In genomic region chr12:110248096-110248447, GRCh38 we compare ENCODE assay signal across 15 cellular contexts. TPM values are rescaled to one million over a fixed set of nuclear protein-coding genes. Genes with fewer than 3 reads are reported as not detected.
DNase-seq lines count a peak whose midpoint lies in the region; ATAC-seq and TF ChIP-seq lines count a peak whose summit lies in the region.
"Had no signal": no experiment of that assay in that cellular context is flagged by ENCODE, and none has a peak within 500 bp of the region (broad histone marks: within the 10 kb centered on the region; RNA-seq: fewer than 3 reads in every experiment).

No MANE protein-coding gene starts in this region.

- peak overlapping the region; percentile 39; the same call in 1 of the 2 replicates for H3K4me3 ChIP-seq in PC-3 (ENCODE audit: low read length)
- H3K4me3 ChIP-seq in duodenal mucosa (ENCODE audit: low read depth in 1 of 2, low read length in 2 of 2): peak overlapping the region; percentile 2 to 23
- H3K4me3 ChIP-seq in mesenchymal stem cell (ENCODE audit: insufficient read depth in 1 of 2, low read depth in 1 of 2, low read length in 2 of 2): no peak overlapping the region
- H3K4me3 ChIP-seq in testis: no peak overlapping the region
- H3K4me3 ChIP-seq in uterus: no peak overlapping the region
- H3K4me3 ChIP-seq: GM12878 had no signal

- peak overlapping the region; percentile 71 for H2AK5ac ChIP-seq in mesenchymal stem cell (ENCODE audit: low read length, severe bottlenecking)

- TF ChIP-seq CTCF in PC-3 (conservative IDR thresholded peaks at IDR 0.05; ENCODE audit: low read depth, low read length) (no peak), testis (IDR thresholded peaks at IDR 0.05) (no peak), uterus (IDR thresholded peaks at IDR 0.05) (no peak)

- H3K36me3 ChIP-seq in PC-3 (ENCODE audit: low read depth, low read length) (no peaks in the 10 kb centered on the region), duodenal mucosa (ENCODE audit: control insufficient read depth in 1 of 2, insufficient read depth in 2 of 2, low read length in 2 of 2) (no peaks in the 10 kb centered on the region), mesenchymal stem cell (ENCODE audit: control insufficient read depth in 1 of 2, insufficient read depth in 2 of 2, low read depth in 1 of 2, low read length in 2 of 2) (peaks cover 3 to 6% of the 10 kb centered on the region in 2 experiments), testis (ENCODE audit: low read depth, missing control alignments) (no peaks in the 10 kb centered on the region), uterus (no peaks in the 10 kb centered on the region)
- H3K36me3 ChIP-seq: BE2C had no signal

- H3K79me2 ChIP-seq in PC-3 (ENCODE audit: low read length): no peaks in the 10 kb centered on the region

- H4K91ac ChIP-seq in mesenchymal stem cell (ENCODE audit: low read length): no peak overlapping the region

- peak overlapping the region; percentile 84 for H3K27ac ChIP-seq in PC-3 (ENCODE audit: low read length)
- peak overlapping the region; percentile 86 for H3K27ac ChIP-seq in duodenal mucosa (ENCODE audit: low read depth, low read length)
- peak overlapping the region; percentile 93 for H3K27ac ChIP-seq in mesenchymal stem cell (ENCODE audit: low read length, poor library complexity, severe bottlenecking)
- H3K27ac ChIP-seq in testis: peak overlapping the region; percentile 64 to 74
- H3K27ac ChIP-seq in uterus: no peak overlapping the region

- H2BK120ac ChIP-seq in mesenchymal stem cell (ENCODE audit: low read depth, low read length): peak overlapping the region; percentile 6

- H3K23ac ChIP-seq in mesenchymal stem cell (ENCODE audit: low read length in 2 of 2): no peak overlapping the region

- ATAC-seq in PC-3 (peak; percentile 7; the same call in 1 of the 2 replicates), HG02840 (IDR thresholded peaks at IDR 0.05; ENCODE audit: low FRiP score, unreplicated experiment) (no peak), HG02642 (IDR thresholded peaks at IDR 0.05; ENCODE audit: poor library complexity, unreplicated experiment) (no peak)
- ATAC-seq: GM12878, T-helper 17 cell had no signal

- H3K79me1 ChIP-seq in mesenchymal stem cell (replicated peaks; ENCODE audit: low read length, poor library complexity, severe bottlenecking): peaks cover 4% of the 10 kb centered on the region

- peak overlapping the region; percentile 57 for H2BK5ac ChIP-seq in mesenchymal stem cell (ENCODE audit: low read depth, low read length, poor library complexity, severe bottlenecking)

- DNase-seq in PC-3 (no peak), mesenchymal stem cell (no peak), testis (no peak), uterus (no peak)
- DNase-seq in activated naive CD4-positive, alpha-beta T cell treated with anti-CD3 and anti-CD28 coated beads, Interleukin-2, amount 50 U/mL, for 16 hours: no peak
- DNase-seq: activated CD4-positive, CD25-positive, alpha-beta regulatory T cell treated with anti-CD3 and anti-CD28 coated beads, Interleukin-2, amount 50 U/mL, for 72 hours; DND-41; foreskin melanocyte; NCI-H446; T-helper 17 cell had no signal

- H3K27me3 ChIP-seq in PC-3 (ENCODE audit: low read length): no peaks in the 10 kb centered on the region
- no peaks in the 10 kb centered on the region for H3K27me3 ChIP-seq in duodenal mucosa (ENCODE audit: control insufficient read depth in 1 of 2, insufficient read depth in 2 of 2, low read length in 2 of 2)
- H3K27me3 ChIP-seq in mesenchymal stem cell (ENCODE audit: control insufficient read depth in 1 of 2, insufficient read depth in 1 of 2, low read length in 2 of 2): no peaks in the 10 kb centered on the region
- no peaks in the 10 kb centered on the region for H3K27me3 ChIP-seq in testis
- no peaks in the 10 kb centered on the region for H3K27me3 ChIP-seq in uterus
- H3K27me3 ChIP-seq: BE2C had no signal

- intact Hi-C loops in PC-3 (cut with micrococcal nuclease) (no loop called here), testis (cut with DNase I; ENCODE audit: low total_unique reads) (no loop called here), uterus (cut with DNase I; ENCODE audit: low total_unique reads) (no loop called here)

- H3K9me3 ChIP-seq in PC-3 (ENCODE audit: low read length) (no peaks in the 10 kb centered on the region), duodenal mucosa (ENCODE audit: control insufficient read depth in 1 of 2, low read length in 2 of 2) (no peaks in the 10 kb centered on the region), mesenchymal stem cell (ENCODE audit: control insufficient read depth, low read length) (no peaks in the 10 kb centered on the region), testis (no peaks in the 10 kb centered on the region), uterus (no peaks in the 10 kb centered on the region)
- H3K9me3 ChIP-seq: BE2C had no signal

- no peaks in the 10 kb centered on the region for H3K9me2 ChIP-seq in PC-3 (replicated peaks; ENCODE audit: low read length)

- WGBS in mesenchymal stem cell: 94% methylated on average over 4 of the region's 4 CpGs
- 93 to 97% methylated on average over 4 of the region's 4 CpGs for WGBS in testis, 2 donors

- CTCF ChIA-PET in PC-3 (lab: Charles Lee): interaction anchor here (0.6 to 0.9 kb wide), 3 partner anchors 24 to 32 kb away, joined by 3 to 4 read pairs (median 3); no protein-coding TSS in a partner anchor

- no TSS peak for BruUV-seq in PC-3 (replicated peaks; lab: Mats Ljungman, UMichigan)

- peak overlapping the region; percentile 68 for H3K4me2 ChIP-seq in PC-3 (ENCODE audit: low read length)
- peak overlapping the region; percentile 57 for H3K4me2 ChIP-seq in mesenchymal stem cell (ENCODE audit: low read length, poor library complexity, severe bottlenecking)

- no peaks in the 10 kb centered on the region for H3F3A ChIP-seq in PC-3 (ENCODE audit: low read length, unreplicated experiment)

- peak overlapping the region in 1 of 2 experiments; percentile 88 for H3K18ac ChIP-seq in mesenchymal stem cell (ENCODE audit: low read depth in 1 of 2, low read length in 2 of 2)

- H3K4me1 ChIP-seq in PC-3 (ENCODE audit: insufficient read depth, low read length): peaks cover 36% of the 10 kb centered on the region
- peaks cover 55 to 56% of the 10 kb centered on the region in 2 donors for H3K4me1 ChIP-seq in duodenal mucosa (ENCODE audit: control insufficient read depth in 1 of 2, insufficient read depth in 2 of 2, low read length in 2 of 2)
- peaks cover 40% of the 10 kb centered on the region for H3K4me1 ChIP-seq in mesenchymal stem cell (ENCODE audit: control insufficient read depth, insufficient read depth, low read depth, low read length)
- H3K4me1 ChIP-seq in testis: peaks cover 31% of the 10 kb centered on the region
- H3K4me1 ChIP-seq in uterus: no peaks in the 10 kb centered on the region

- H3K9ac ChIP-seq in PC-3 (ENCODE audit: low read length) (peak overlapping the region; percentile 57), duodenal mucosa (ENCODE audit: low read depth in 1 of 2, low read length in 2 of 2) (peak overlapping the region; percentile 53 to 60), mesenchymal stem cell (ENCODE audit: low read length) (no peak overlapping the region)

- peak overlapping the region in 1 of 2 experiments; percentile 40 for H3K4ac ChIP-seq in mesenchymal stem cell (ENCODE audit: low read depth in 1 of 2, low read length in 2 of 2)

- H2BK15ac ChIP-seq in mesenchymal stem cell (ENCODE audit: low read depth, poor library complexity, severe bottlenecking): no peak overlapping the region

- TF ChIP-seq POLR2A in testis (IDR thresholded peaks at IDR 0.05): no peak
- no peak for TF ChIP-seq POLR2A in uterus (IDR thresholded peaks at IDR 0.05)

- H3K14ac ChIP-seq in mesenchymal stem cell (ENCODE audit: low read length in 2 of 2): peak overlapping the region in 1 of 2 experiments; percentile 53

- H4K8ac ChIP-seq in mesenchymal stem cell (ENCODE audit: low read length): peak overlapping the region; percentile 46

- H2BK12ac ChIP-seq in mesenchymal stem cell (ENCODE audit: low read length in 2 of 2): peak overlapping the region in 1 of 2 experiments; percentile 97

- POLR2A ChIA-PET in PC-3 (lab: Charles Lee; ENCODE audit: unreplicated experiment): interaction anchor here (0.6 to 0.9 kb wide), 2 partner anchors 32 to 84 kb away, joined by 4 to 5 read pairs; no protein-coding TSS in a partner anchor

- H4K20me1 ChIP-seq in PC-3 (ENCODE audit: low read length): no peaks in the 10 kb centered on the region

- peak overlapping the region; percentile 59 for H2AFZ ChIP-seq in PC-3 (ENCODE audit: low read length)
- H2AFZ ChIP-seq in mesenchymal stem cell (ENCODE audit: low read depth, low read length): no peak overlapping the region

RNA-seq across cellular contexts. Expression of gene ATP2A2, which starts 33.0 kb away (rescaled TPM):
- total RNA-seq in PC-3 (2014; rRNA removed): 174 and 211 TPM in 2 replicates
- 155 TPM for polyA plus RNA-seq in mesenchymal stem cell (2013, experiment 1 of 2)
- 150 TPM for polyA plus RNA-seq in mesenchymal stem cell (2013, experiment 2 of 2)
- total RNA-seq in testis: 100 to 1,000 TPM; 205 to 226 TPM
- polyA plus RNA-seq in testis (ENCODE audit: insufficient read depth, low read depth, low replicate concordance): 291 TPM
- 100 to 1,000 TPM in 2 of 4 donors, 10 to 100 TPM in 2; 61.5 to 173 (median 97.9) TPM for total RNA-seq in uterus

Comparison
In these comparisons a context has a peak if more than half of its experiments do, and no peak if none do; other contexts are left out.
1. H3K27ac ChIP-seq: peak in PC-3 (single experiment), duodenal mucosa (single experiment), mesenchymal stem cell (single experiment) and testis (2 of 2); none in uterus (0 of 2).
2. H3K4me3 ChIP-seq: peak in PC-3 (single experiment) and duodenal mucosa (2 of 2); none in mesenchymal stem cell (0 of 2), testis (0 of 2) and uterus (0 of 2).